9 cellular contexts compared by ENCODE assay signal in the genomic region with DNA sequence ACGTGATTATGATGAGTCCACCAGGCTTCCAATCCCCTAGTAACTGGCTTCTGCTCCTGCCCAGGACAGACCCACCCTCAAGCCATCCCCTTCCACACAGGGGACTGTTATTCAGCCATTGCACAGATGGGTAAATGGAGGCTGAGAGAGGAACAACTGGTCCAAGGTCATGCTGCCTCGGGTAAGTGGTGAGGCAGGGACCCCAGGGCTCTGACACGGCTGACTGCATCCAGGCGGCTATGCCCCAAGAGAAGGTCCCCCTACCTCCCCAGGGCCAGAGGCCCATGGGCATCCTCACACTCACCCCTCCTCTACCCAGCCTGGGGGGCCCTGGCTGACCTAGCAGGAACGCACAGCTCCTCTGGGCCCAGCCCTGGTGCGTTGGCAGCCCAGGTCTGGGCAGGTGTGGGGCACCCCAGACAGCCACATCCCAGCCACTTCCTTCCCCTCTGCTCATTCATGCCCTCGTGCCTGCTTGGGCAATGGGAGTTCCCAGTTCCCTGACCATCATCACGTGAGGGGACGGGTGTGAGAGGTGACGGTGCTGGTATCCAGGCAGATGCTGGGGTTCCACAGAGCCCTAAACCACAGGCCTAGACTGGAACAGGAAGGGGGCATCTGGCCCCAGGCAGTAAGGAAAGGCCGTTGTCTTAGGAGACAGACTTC. TPM values are rescaled to one million over a fixed set of nuclear protein-coding genes. Genes with fewer than 3 reads are reported as not detected.
DNase-seq lines count a peak whose midpoint lies in the region; ATAC-seq and TF ChIP-seq lines count a peak whose summit lies in the region.
"Had no signal": no experiment of that assay in that cellular context is flagged by ENCODE, and none has a peak within 500 bp of the region (broad histone marks: within the 10 kb centered on the region; RNA-seq: fewer than 3 reads in every experiment).

No MANE protein-coding gene starts in this region.

- H3K27me3 ChIP-seq in ascending aorta (no peaks in the 10 kb centered on the region), vagina (no peaks in the 10 kb centered on the region)

- peaks cover 26% of the 10 kb centered on the region for H3K4me1 Mint-ChIP-seq in activated naive CD8-positive, alpha-beta T cell (ENCODE audit: low read depth)
- peaks cover 58% of the 10 kb centered on the region for H3K4me1 Mint-ChIP-seq in activated naive CD8-positive, alpha-beta T cell treated with anti-CD3 and anti-CD28 coated beads, Interleukin-2, amount 50 U/mL, for 24 hours
- peaks cover 35% of the 10 kb centered on the region for H3K4me1 Mint-ChIP-seq in nephron progenitor cell

- H3K4me3 ChIP-seq in ascending aorta (no peak overlapping the region), mucosa of descending colon (no peak overlapping the region), vagina (no peak overlapping the region)

- H3K27ac Mint-ChIP-seq in activated naive CD8-positive, alpha-beta T cell: peak overlapping the region; percentile 28
- H3K27ac Mint-ChIP-seq in activated naive CD8-positive, alpha-beta T cell treated with anti-CD3 and anti-CD28 coated beads, Interleukin-2, amount 50 U/mL, for 24 hours: no peak overlapping the region
- H3K27ac Mint-ChIP-seq in nephron progenitor cell: no peak overlapping the region

- H3K27me3 Mint-ChIP-seq in activated naive CD8-positive, alpha-beta T cell: no peaks in the 10 kb centered on the region
- no peaks in the 10 kb centered on the region for H3K27me3 Mint-ChIP-seq in activated naive CD8-positive, alpha-beta T cell treated with anti-CD3 and anti-CD28 coated beads, Interleukin-2, amount 50 U/mL, for 24 hours
- no peaks in the 10 kb centered on the region for H3K27me3 Mint-ChIP-seq in nephron progenitor cell (ENCODE audit: low read depth, poor library complexity)

- no peak for ATAC-seq in activated naive CD8-positive, alpha-beta T cell treated with anti-CD3 and anti-CD28 coated beads, Interleukin-2, amount 50 U/mL, for 24 hours
- ATAC-seq in mucosa of descending colon: peak; percentile 19

- no peak for TF ChIP-seq POLR2A in vagina (IDR thresholded peaks at IDR 0.05)

- peaks cover 2% of the 10 kb centered on the region for H3K36me3 Mint-ChIP-seq in activated naive CD8-positive, alpha-beta T cell
- peaks cover 8% of the 10 kb centered on the region for H3K36me3 Mint-ChIP-seq in activated naive CD8-positive, alpha-beta T cell treated with anti-CD3 and anti-CD28 coated beads, Interleukin-2, amount 50 U/mL, for 24 hours (ENCODE audit: low read depth)
- peaks cover 12% of the 10 kb centered on the region for H3K36me3 Mint-ChIP-seq in nephron progenitor cell (ENCODE audit: low read depth)

- no peak overlapping the region for H3K4me3 Mint-ChIP-seq in activated naive CD8-positive, alpha-beta T cell
- H3K4me3 Mint-ChIP-seq in activated naive CD8-positive, alpha-beta T cell treated with anti-CD3 and anti-CD28 coated beads, Interleukin-2, amount 50 U/mL, for 24 hours: no peak overlapping the region
- H3K4me3 Mint-ChIP-seq in nephron progenitor cell: no peak overlapping the region

- H3K27ac ChIP-seq in ascending aorta (peak overlapping the region; percentile 67 to 68), vagina (peak overlapping the region; percentile 62)

- H3K9me3 Mint-ChIP-seq in activated naive CD8-positive, alpha-beta T cell (ENCODE audit: low read depth): no peaks in the 10 kb centered on the region
- no peaks in the 10 kb centered on the region for H3K9me3 Mint-ChIP-seq in activated naive CD8-positive, alpha-beta T cell treated with anti-CD3 and anti-CD28 coated beads, Interleukin-2, amount 50 U/mL, for 24 hours
- H3K9me3 Mint-ChIP-seq in nephron progenitor cell: no peaks in the 10 kb centered on the region

- intact Hi-C loops in ascending aorta (cut with DNase I) (no loop called here), mucosa of descending colon (cut with DNase I, micrococcal nuclease) (no loop called here), vagina (cut with DNase I) (no loop called here)

- H3K9me3 ChIP-seq in ascending aorta: no peaks in the 10 kb centered on the region
- H3K9me3 ChIP-seq in mucosa of descending colon: no peaks in the 10 kb centered on the region
- no peaks in the 10 kb centered on the region for H3K9me3 ChIP-seq in vagina

- no peak for DNase-seq in activated naive CD8-positive, alpha-beta T cell treated with anti-CD3 and anti-CD28 coated beads, Interleukin-2, amount 50 U/mL, for 24 hours
- DNase-seq in ascending aorta (ENCODE audit: low spot score in 2 of 2) (peak; percentile 80 to 87), mucosa of descending colon (peak; percentile 46 to 75 (median 51)), vagina (ENCODE audit: extremely low spot score in 2 of 2) (no peak), SW480 (ENCODE audit: low spot score) (no peak), epidermal melanocyte (ENCODE audit: insufficient read length, low spot score) (no peak), nephron progenitor cell (no peak)
- DNase-seq: activated T-cell treated with anti-CD3 and anti-CD28 coated beads, Interleukin-2, amount 50 U/mL, for 1 hour had no signal

- H3K36me3 ChIP-seq in ascending aorta (peaks cover 33 to 41% of the 10 kb centered on the region in 2 donors), mucosa of descending colon (ENCODE audit: low read depth) (peaks cover 7% of the 10 kb centered on the region), vagina (peaks cover 0 to 38% of the 10 kb centered on the region in 2 donors)

- H3K4me1 ChIP-seq in ascending aorta (peaks cover 9 to 22% of the 10 kb centered on the region in 2 donors), mucosa of descending colon (ENCODE audit: low read depth) (peaks cover 43% of the 10 kb centered on the region), vagina (peaks cover 54% of the 10 kb centered on the region)

- TF ChIP-seq CTCF in ascending aorta (IDR thresholded peaks at IDR 0.05) (no peak), mucosa of descending colon (IDR thresholded peaks at IDR 0.05) (no peak), vagina (IDR thresholded peaks at IDR 0.05) (no peak), nephron progenitor cell (IDR thresholded peaks at IDR 0.05) (no peak)

RNA-seq across cellular contexts. Expression of a gene that starts 8.5 kb away (rescaled TPM):
- 53.9 TPM for total RNA-seq in ascending aorta
- total RNA-seq in mucosa of descending colon: 10 to 100 TPM; 38.3 to 59.4 (median 44.2) TPM
- total RNA-seq in vagina: 85.0 TPM

RNA-seq across cellular contexts. Expression of a gene that starts 50.7 kb away (rescaled TPM):
- total RNA-seq in ascending aorta (not detected), mucosa of descending colon (1 to 10 TPM in 2 of 3 donors, under 1 TPM in 1; 0.87 to 1.6 (median 1.4) TPM), vagina (0.74 TPM)

RNA-seq across cellular contexts. Expression of a gene that starts 51.2 kb away (rescaled TPM):
- total RNA-seq in ascending aorta: 13.4 TPM
- 10 to 100 TPM in 1 of 3 donors, 1 to 10 TPM in 2; 4.3 to 14.0 (median 8.6) TPM for total RNA-seq in mucosa of descending colon
- total RNA-seq in vagina: 27.0 TPM

Comparison
In these comparisons a context has a peak if more than half of its experiments do, and no peak if none do; other contexts are left out.
1. DNase-seq: peak in ascending aorta (2 of 2) and mucosa of descending colon (3 of 3); none in activated naive CD8-positive, alpha-beta T cell treated with anti-CD3 and anti-CD28 coated beads, Interleukin-2, amount 50 U/mL, for 24 hours (single experiment), vagina (0 of 2), SW480 (single experiment), epidermal melanocyte (single experiment) and nephron progenitor cell (single experiment).